25 cellular contexts compared by ENCODE assay signal in the genomic region with DNA sequence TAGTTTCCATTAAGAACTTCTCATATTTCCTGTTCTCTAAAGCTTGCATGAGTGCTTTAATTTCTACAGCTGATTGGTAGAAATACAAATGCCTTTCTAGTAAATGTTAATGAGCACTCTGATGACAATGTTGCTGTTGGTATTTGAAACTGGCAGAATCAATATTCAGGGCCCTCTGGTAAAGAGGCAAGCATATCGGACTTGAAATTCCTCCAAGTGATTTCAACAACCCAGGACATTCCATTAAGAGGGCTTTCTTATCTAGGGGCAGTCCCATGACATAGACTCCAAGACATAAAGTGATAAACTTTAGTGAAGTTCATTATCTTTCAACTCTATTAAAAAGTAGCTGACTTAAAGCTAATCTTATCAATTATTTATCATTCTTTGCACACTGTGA.
"Had no signal": no experiment of that assay in that cellular context is flagged by ENCODE, and none has a peak within 500 bp of the region (broad histone marks: within the 10 kb centered on the region; RNA-seq: fewer than 3 reads in every experiment).

No MANE protein-coding gene starts in this region.

- H3K27ac ChIP-seq: colonic mucosa, epithelial cell of prostate, esophagus muscularis mucosa, foreskin keratinocyte, gastroesophageal sphincter, heart right ventricle, left lung, lower lobe of right lung had no signal

- FAIRE-seq: endometrium, frontal cortex, keratinocyte had no signal

- H3K9me3 Mint-ChIP-seq: dendritic cell treated with granulocyte-macrophage colony-stimulating factor and Interleukin-4, amounts not matched to agents 40 ng/mL and 50 ng/mL, for 4 days; effector memory CD8-positive, alpha-beta T cell; mesothelial cell of epicardium had no signal

- H3K4me1 ChIP-seq: colonic mucosa, esophagus muscularis mucosa, foreskin keratinocyte, gastroesophageal sphincter, heart right ventricle, left lung, lower lobe of right lung had no signal

- H3K27me3 Mint-ChIP-seq: dendritic cell treated with granulocyte-macrophage colony-stimulating factor and Interleukin-4, amounts not matched to agents 40 ng/mL and 50 ng/mL, for 4 days; effector memory CD8-positive, alpha-beta T cell had no signal

- H3K36me3 Mint-ChIP-seq: mesothelial cell of epicardium had no signal

- H3K27me3 ChIP-seq: colonic mucosa, esophagus muscularis mucosa, foreskin keratinocyte, gastroesophageal sphincter, heart right ventricle, left lung had no signal

- H3K27ac Mint-ChIP-seq: dendritic cell treated with granulocyte-macrophage colony-stimulating factor and Interleukin-4, amounts not matched to agents 40 ng/mL and 50 ng/mL, for 4 days; effector memory CD8-positive, alpha-beta T cell; endodermal cell; mesothelial cell of epicardium had no signal

- H3K4me3 Mint-ChIP-seq: dendritic cell treated with granulocyte-macrophage colony-stimulating factor and Interleukin-4, amounts not matched to agents 40 ng/mL and 50 ng/mL, for 4 days; effector memory CD8-positive, alpha-beta T cell; endodermal cell; mesothelial cell of epicardium had no signal

- DNase-seq: colonic mucosa; cortex of kidney; effector CD8-positive, alpha-beta T cell; effector memory CD8-positive, alpha-beta T cell; endodermal cell; erythroblast; foreskin keratinocyte; glutamatergic neuron; head of caudate nucleus; heart right ventricle; hippocampal formation; left cardiac atrium; left lung; left ventricle myocardium superior; lower lobe of right lung; mesenchymal stem cell; mucosa of descending colon had no signal

- H3K4me1 Mint-ChIP-seq: mesothelial cell of epicardium had no signal

- H3K4me3 ChIP-seq: colonic mucosa, esophagus muscularis mucosa, gastroesophageal sphincter, heart right ventricle, left lung, lower lobe of right lung, mucosa of descending colon had no signal

- H3K9me3 ChIP-seq: colonic mucosa, esophagus muscularis mucosa, gastroesophageal sphincter, left lung, lower lobe of right lung, mucosa of descending colon had no signal

- H3K36me3 ChIP-seq: colonic mucosa, esophagus muscularis mucosa, gastroesophageal sphincter, heart right ventricle, left lung, lower lobe of right lung had no signal
